Comparison of ENCODE assay signal across 10 cellular contexts in the genomic region with DNA sequence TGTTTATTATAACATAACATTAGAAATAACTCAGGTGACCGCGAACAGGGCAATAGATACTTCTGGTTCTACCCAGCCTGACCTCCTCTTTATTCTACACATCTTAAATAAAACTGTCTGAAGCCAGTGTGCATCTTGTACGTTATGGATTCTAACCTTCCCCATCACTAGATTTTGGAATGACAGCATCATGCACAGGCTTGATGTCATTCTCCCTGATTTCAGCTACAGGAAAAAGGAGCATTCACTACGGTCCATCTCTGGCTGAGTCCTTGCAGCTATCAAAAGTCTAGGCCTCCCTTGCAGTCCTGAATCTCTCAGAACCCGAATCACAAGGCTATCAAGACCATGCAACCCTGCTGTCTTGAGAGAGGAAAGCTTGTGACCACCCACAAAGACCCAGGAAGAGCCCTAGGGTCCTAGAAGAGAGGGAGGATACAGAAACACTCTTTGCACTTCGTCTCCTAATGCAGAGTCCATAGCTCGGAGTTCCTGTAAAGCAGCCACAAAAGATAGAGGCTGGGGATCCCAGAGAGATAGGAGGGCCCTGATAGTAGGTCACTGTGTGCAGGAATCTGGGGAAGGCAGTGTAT. TPM values are rescaled to one million over a fixed set of nuclear protein-coding genes. Genes with fewer than 3 reads are reported as not detected.
DNase-seq lines count a peak whose midpoint lies in the region; ATAC-seq and TF ChIP-seq lines count a peak whose summit lies in the region.
"Had no signal": no experiment of that assay in that cellular context is flagged by ENCODE, and none has a peak within 500 bp of the region (broad histone marks: within the 10 kb centered on the region; RNA-seq: fewer than 3 reads in every experiment).

No MANE protein-coding gene starts in this region.

- H3K27ac ChIP-seq in heart left ventricle (peak overlapping the region in 8 of 12 donors; percentile 47 to 94 (median 82)), lower lobe of right lung (peak overlapping the region; percentile 78), tibial nerve (peak overlapping the region in 3 of 4 donors; percentile 52 to 62 (median 52))

- POLR2A ChIA-PET in T-cell (lab: Charles Lee) = interaction anchor here in 1 of 2 donors (0.7 kb wide), 1 partner anchor 122 kb away, joined by 3 read pairs; no protein-coding TSS in a partner anchor

- no peaks in the 10 kb centered on the region for H3K9me3 Mint-ChIP-seq in T-cell

- peak overlapping the region; percentile 37 to 80 (median 76) for H3K4me3 Mint-ChIP-seq in T-cell

- peaks cover 0 to 46% (median 0%) of the 10 kb centered on the region in 12 donors for H3K4me1 ChIP-seq in heart left ventricle
- peaks cover 36% of the 10 kb centered on the region for H3K4me1 ChIP-seq in lower lobe of right lung
- H3K4me1 ChIP-seq in tibial nerve = no peaks in the 10 kb centered on the region

- peak overlapping the region in 10 of 12 donors; percentile 19 to 70 (median 54) for H3K4me3 ChIP-seq in heart left ventricle
- H3K4me3 ChIP-seq in lower lobe of right lung = peak overlapping the region; percentile 63
- H3K4me3 ChIP-seq in tibial nerve = peak overlapping the region in 3 of 4 donors; percentile 1 to 34 (median 23)

- H3K36me3 Mint-ChIP-seq in T-cell = peaks cover 14% of the 10 kb centered on the region

- intact Hi-C loops in heart left ventricle (cut with DNase I) = loop anchor here in 1 of 10 donors (5.0 kb wide), 2 partner anchors 40 to 55 kb away; no protein-coding TSS in a partner anchor
- intact Hi-C loops in left ventricle myocardium superior (cut with micrococcal nuclease) = no loop called here
- intact Hi-C loops in lower lobe of right lung (cut with DNase I) = no loop called here

- H3K36me3 ChIP-seq in heart left ventricle = peaks cover 0 to 41% (median 12%) of the 10 kb centered on the region in 9 donors
- H3K36me3 ChIP-seq in lower lobe of right lung = peaks cover 21% of the 10 kb centered on the region
- H3K36me3 ChIP-seq in tibial nerve = peaks cover 0 to 10% (median 10%) of the 10 kb centered on the region in 3 donors

- H3K27ac Mint-ChIP-seq in T-cell = peak overlapping the region; percentile 56 to 66

- ATAC-seq in heart left ventricle = no peak
- no peak for ATAC-seq in left ventricle myocardium superior
- no peak for ATAC-seq in T-cell (replicated peaks in 1 of 4)
- no peak for ATAC-seq in lower lobe of right lung
- ATAC-seq in HG03460 (IDR thresholded peaks at IDR 0.05; ENCODE audit: unreplicated experiment) = no peak

- CTCF ChIA-PET in T-cell (lab: Charles Lee) = interaction anchor here in 1 of 2 donors (0.6 to 2.0 kb wide), 6 partner anchors 11 to 177 kb away, joined by 3 to 5 read pairs (median 3); no protein-coding TSS in a partner anchor

- H3K27me3 Mint-ChIP-seq in T-cell = peaks cover 0 to 3% of the 10 kb centered on the region in 2 donors

- H3K9me3 ChIP-seq in heart left ventricle (no peaks in the 10 kb centered on the region), lower lobe of right lung (no peaks in the 10 kb centered on the region), tibial nerve (no peaks in the 10 kb centered on the region)

- 47 to 68% (median 57%) methylated on average over 7 of the region's 7 CpGs for WGBS in heart left ventricle, 4 donors
- 62 to 72% methylated on average over 7 of the region's 7 CpGs for WGBS in tibial nerve, 2 donors

- H3K27me3 ChIP-seq in heart left ventricle (no peaks in the 10 kb centered on the region), lower lobe of right lung (ENCODE audit: low read depth) (no peaks in the 10 kb centered on the region), tibial nerve (no peaks in the 10 kb centered on the region)

- TF ChIP-seq POLR2A in heart left ventricle (IDR thresholded peaks at IDR 0.05) (no peak), tibial nerve (IDR thresholded peaks at IDR 0.05) (no peak)

- no peak for DNase-seq in heart left ventricle
- DNase-seq in left ventricle myocardium superior = no peak
- DNase-seq in T-cell = no peak
- no peak for DNase-seq in lower lobe of right lung
- no peak for DNase-seq in tibial nerve (ENCODE audit: low spot score in 2 of 2)
- DNase-seq in NCI-H748 treated with DMSO at 0.1 percent for 48 hours (lab: John Stamatoyannopoulos, UW) = no peak
- no peak for DNase-seq in amniotic stem cell (lab: John Stamatoyannopoulos, UW)
- DNase-seq: effector memory CD4-positive, alpha-beta T cell; NCI-H2227 treated with DMSO at 0.1 percent for 48 hours had no signal

- TF ChIP-seq EP300 in tibial nerve (IDR thresholded peaks at IDR 0.05) = no peak

- H3K4me1 Mint-ChIP-seq in T-cell = peaks cover 38 to 49% (median 46%) of the 10 kb centered on the region in 3 donors

- TF ChIP-seq CTCF in heart left ventricle (IDR thresholded peaks at IDR 0.05) (no peak), lower lobe of right lung (IDR thresholded peaks at IDR 0.05) (no peak), tibial nerve (IDR thresholded peaks at IDR 0.05) (no peak)

RNA-seq across cellular contexts. Expression of gene HLA-DPA1, which starts 0.8 kb away (rescaled TPM):
- 100 to 1,000 TPM in 2 of 9 donors, 10 to 100 TPM in 7; 18.6 to 438 (median 51.0) TPM for total RNA-seq in heart left ventricle
- polyA plus RNA-seq in heart left ventricle = 10 to 100 TPM; 18.2 to 23.5 TPM
- total RNA-seq in left ventricle myocardium superior = 37.7 TPM
- total RNA-seq in T-cell = 10 to 100 TPM; 29.6 to 68.4 (median 35.9) TPM
- total RNA-seq in lower lobe of right lung = 600 TPM
- total RNA-seq in tibial nerve = 100 to 1,000 TPM in 2 of 4 donors, 10 to 100 TPM in 2; 39.8 to 179 (median 109) TPM

RNA-seq across cellular contexts. Expression of gene HLA-DPB1, which starts 3.2 kb away (rescaled TPM):
- total RNA-seq in heart left ventricle (100 to 1,000 TPM in 2 of 9 donors, 10 to 100 TPM in 7; 16.6 to 346 (median 30.7) TPM), left ventricle myocardium superior (41.5 TPM), T-cell (10 to 100 TPM; 41.2 to 78.9 (median 58.4) TPM), lower lobe of right lung (483 TPM), tibial nerve (100 to 1,000 TPM in 1 of 4 donors, 10 to 100 TPM in 3; 56.5 to 121 (median 76.4) TPM)
- polyA plus RNA-seq in heart left ventricle = 10 to 100 TPM; 25.0 to 30.1 TPM
